In the genomic region with DNA sequence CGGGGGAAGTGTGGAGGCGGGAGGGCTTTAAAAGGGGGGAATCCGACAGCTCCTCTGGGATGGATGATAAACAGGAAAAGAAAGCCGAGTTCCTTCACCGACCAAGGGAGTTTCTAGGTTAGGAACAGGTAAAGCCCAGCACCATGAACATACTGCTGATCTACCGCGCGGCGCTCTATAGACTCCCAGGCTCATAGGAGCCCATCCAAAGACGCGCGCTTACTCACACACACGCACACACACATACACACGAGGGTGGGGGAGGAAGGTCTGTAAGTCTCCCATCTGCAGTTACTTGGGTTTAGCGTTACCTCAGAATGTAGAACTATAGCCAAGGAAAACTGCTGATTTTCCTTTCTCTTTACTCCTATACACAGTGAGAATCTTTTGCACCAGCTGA, we compare ENCODE assay signal across 14 cellular contexts. TPM values are rescaled to one million over a fixed set of nuclear protein-coding genes. Genes with fewer than 3 reads are reported as not detected.
DNase-seq lines count a peak whose midpoint lies in the region; ATAC-seq and TF ChIP-seq lines count a peak whose summit lies in the region.
"Had no signal": no experiment of that assay in that cellular context is flagged by ENCODE, and none has a peak within 500 bp of the region (broad histone marks: within the 10 kb centered on the region; RNA-seq: fewer than 3 reads in every experiment).

No MANE protein-coding gene starts in this region.

- no peaks in the 10 kb centered on the region for H3K9me3 ChIP-seq in breast epithelium
- no peaks in the 10 kb centered on the region for H3K9me3 ChIP-seq in lower lobe of right lung
- H3K9me3 ChIP-seq in transverse colon, result no peaks in the 10 kb centered on the region
- H3K9me3 ChIP-seq: HAP-1 had no signal

- CTCF ChIA-PET in MCF 10A (lab: Yijun Ruan, JAX), result interaction anchor here (1.4 kb wide), 1 partner anchor 1041 kb away, joined by 3 read pairs; no protein-coding TSS in a partner anchor

- H3K9me3 Mint-ChIP-seq in MCF 10A (ENCODE audit: unreplicated experiment), result peaks cover 8% of the 10 kb centered on the region
- H3K9me3 Mint-ChIP-seq in activated T-cell treated with anti-CD3 and anti-CD28 coated beads, Interleukin-2, amount 50 U/mL, for 24 hours, result peaks cover 6% of the 10 kb centered on the region
- H3K9me3 Mint-ChIP-seq: T-helper 1 cell treated with Interleukin-12 subunit alpha and Interleukin-12 subunit beta and Interleukin-4 antibody, amounts not matched to agents 30 μg/mL and 1 μg/mL, for 36 hours had no signal

- no peak for TF ChIP-seq POLR2A in breast epithelium (IDR thresholded peaks at IDR 0.05)
- no peak for TF ChIP-seq POLR2A in transverse colon (IDR thresholded peaks at IDR 0.05)

- no peaks in the 10 kb centered on the region for H3K36me3 Mint-ChIP-seq in MCF 10A (ENCODE audit: insufficient read depth, unreplicated experiment)
- no peaks in the 10 kb centered on the region for H3K36me3 Mint-ChIP-seq in activated T-cell treated with anti-CD3 and anti-CD28 coated beads, Interleukin-2, amount 50 U/mL, for 24 hours (ENCODE audit: low read depth)

- H3K36me3 ChIP-seq in breast epithelium (no peaks in the 10 kb centered on the region), lower lobe of right lung (no peaks in the 10 kb centered on the region), transverse colon (no peaks in the 10 kb centered on the region)
- H3K36me3 ChIP-seq: HAP-1 had no signal

- H3K27me3 Mint-ChIP-seq in MCF 10A (ENCODE audit: insufficient read depth, unreplicated experiment), result peaks cover 60% of the 10 kb centered on the region
- H3K27me3 Mint-ChIP-seq in activated T-cell treated with anti-CD3 and anti-CD28 coated beads, Interleukin-2, amount 50 U/mL, for 24 hours, result peaks cover 68% of the 10 kb centered on the region

- peaks cover 11% of the 10 kb centered on the region for H3K4me1 Mint-ChIP-seq in MCF 10A (ENCODE audit: insufficient read depth, unreplicated experiment)
- peaks cover 12% of the 10 kb centered on the region for H3K4me1 Mint-ChIP-seq in activated T-cell treated with anti-CD3 and anti-CD28 coated beads, Interleukin-2, amount 50 U/mL, for 24 hours (ENCODE audit: low read depth)

- ATAC-seq in lower lobe of right lung (peak; percentile 35 to 36), HG02973 (IDR thresholded peaks at IDR 0.05; ENCODE audit: unreplicated experiment) (no peak)

- H3K27ac ChIP-seq in breast epithelium, result no peak overlapping the region
- peak overlapping the region in 21 of 59 donors; percentile 10 to 92 (median 84) for H3K27ac ChIP-seq in dorsolateral prefrontal cortex
- no peak overlapping the region for H3K27ac ChIP-seq in lower lobe of right lung
- no peak overlapping the region for H3K27ac ChIP-seq in transverse colon

- H3K4me1 ChIP-seq in breast epithelium, result peaks cover 0 to 6% of the 10 kb centered on the region in 2 donors
- H3K4me1 ChIP-seq in lower lobe of right lung, result peaks cover 12% of the 10 kb centered on the region
- peaks cover 0 to 28% (median 17%) of the 10 kb centered on the region in 4 donors for H3K4me1 ChIP-seq in transverse colon
- H3K4me1 ChIP-seq: HAP-1 had no signal

- intact Hi-C loops in breast epithelium (cut with DNase I; ENCODE audit: low total_unique reads), result no loop called here
- intact Hi-C loops in MCF 10A (cut with micrococcal nuclease), result loop anchor here (5.0 to 10.0 kb wide), 4 partner anchors 303 to 1856 kb away; no protein-coding TSS in a partner anchor
- intact Hi-C loops in dorsolateral prefrontal cortex (cut with DNase I), result loop anchor here (5.0 to 10.0 kb wide), 6 partner anchors 244 to 1858 kb away; a partner anchor contains a TSS
- intact Hi-C loops in lower lobe of right lung (cut with DNase I), result no loop called here
- intact Hi-C loops in transverse colon (cut with DNase I; ENCODE audit: low total_unique reads), result no loop called here

- DNase-seq in breast epithelium (ENCODE audit: low spot score in 2 of 2) (no peak), MCF 10A (ENCODE audit: unreplicated experiment) (no peak), dorsolateral prefrontal cortex (peak in 8 of 10 donors; percentile 34 to 71 (median 50)), lower lobe of right lung (no peak), transverse colon (no peak), COR-L47 (lab: John Stamatoyannopoulos, UW) (no peak)
- no peak for DNase-seq in activated T-cell treated with anti-CD3 and anti-CD28 coated beads, Interleukin-2, amount 50 U/mL, for 24 hours
- DNase-seq: AML-193; Karpas-422; mammary epithelial cell; NK-92 treated with Interleukin-12 subunit alpha and Interleukin-12 subunit beta, amount 100 ng/mL, for 24 hours had no signal

- H3K27me3 ChIP-seq in breast epithelium, result peaks cover 0 to 29% of the 10 kb centered on the region in 2 donors
- peaks cover 0 to 33% (median 0%) of the 10 kb centered on the region in 45 donors for H3K27me3 ChIP-seq in dorsolateral prefrontal cortex
- peaks cover 49% of the 10 kb centered on the region for H3K27me3 ChIP-seq in lower lobe of right lung (ENCODE audit: low read depth)
- H3K27me3 ChIP-seq in transverse colon, result peaks cover 50% of the 10 kb centered on the region

- no peak overlapping the region for H3K4me3 Mint-ChIP-seq in MCF 10A (ENCODE audit: unreplicated experiment)
- no peak overlapping the region for H3K4me3 Mint-ChIP-seq in activated T-cell treated with anti-CD3 and anti-CD28 coated beads, Interleukin-2, amount 50 U/mL, for 24 hours
- H3K4me3 Mint-ChIP-seq: T-helper 1 cell treated with Interleukin-12 subunit alpha and Interleukin-12 subunit beta and Interleukin-4 antibody, amounts not matched to agents 30 μg/mL and 1 μg/mL, for 36 hours had no signal

- TF ChIP-seq EP300 in transverse colon (IDR thresholded peaks at IDR 0.05; ENCODE audit: low read depth), result no peak

- H3K4me3 ChIP-seq in breast epithelium (peak overlapping the region; percentile 46 to 68 (median 54)), dorsolateral prefrontal cortex (peak overlapping the region; percentile 13 to 79 (median 66)), lower lobe of right lung (no peak overlapping the region), transverse colon (peak overlapping the region in 3 of 4 donors; percentile 1 to 48 (median 38))
- H3K4me3 ChIP-seq: HAP-1 had no signal

- POLR2A ChIA-PET in MCF 10A (lab: Yijun Ruan, JAX), result no interaction called here

- in situ Hi-C loops in transverse colon (cut with MboI; ENCODE audit: low pct_ligation_motif_present in 1 of 4, low pct_unique_long_range_greater_than_20kb in 1 of 4, low sequenced_read_pairs in 3 of 4), result no loop called here

- TF ChIP-seq CTCF in breast epithelium (IDR thresholded peaks at IDR 0.05), result no peak
- no peak for TF ChIP-seq CTCF in MCF 10A (IDR thresholded peaks at IDR 0.05; ENCODE audit: unreplicated experiment)
- TF ChIP-seq CTCF in dorsolateral prefrontal cortex (IDR thresholded peaks at IDR 0.05 in 54 of 56, conservative IDR thresholded peaks at IDR 0.05 in 2 of 56; ENCODE audit: low read depth in 1 of 56, partially characterized antibody in 56 of 56), result no peak
- TF ChIP-seq CTCF in lower lobe of right lung (IDR thresholded peaks at IDR 0.05), result no peak
- no peak for TF ChIP-seq CTCF in transverse colon (IDR thresholded peaks at IDR 0.05)

- no peak overlapping the region for H3K27ac Mint-ChIP-seq in MCF 10A (ENCODE audit: low read depth, unreplicated experiment)
- no peak overlapping the region for H3K27ac Mint-ChIP-seq in activated T-cell treated with anti-CD3 and anti-CD28 coated beads, Interleukin-2, amount 50 U/mL, for 24 hours
- H3K27ac Mint-ChIP-seq: T-helper 1 cell treated with Interleukin-12 subunit alpha and Interleukin-12 subunit beta and Interleukin-4 antibody, amounts not matched to agents 30 μg/mL and 1 μg/mL, for 36 hours had no signal

- BruUV-seq in MCF 10A (replicated peaks; lab: Mats Ljungman, UMichigan), result no TSS peak

- WGBS in transverse colon (ENCODE audit: low coverage in 1 of 2), 2 donors, result 10 to 11% methylated on average over 6 to 15 of the region's 15 CpGs

RNA-seq across cellular contexts. Expression of a gene that starts 2.6 kb away (rescaled TPM):
- total RNA-seq in breast epithelium (10 to 100 TPM in 1 of 3 donors, 1 to 10 TPM in 1, under 1 TPM in 1; 0.33 to 10.7 (median 2.5) TPM), MCF 10A (2022) (not detected in 2 replicates), dorsolateral prefrontal cortex (100 to 1,000 TPM in 115 of 120 experiments, 10 to 100 TPM in 5; 52.8 to 305 (median 205) TPM), lower lobe of right lung (0.56 TPM), transverse colon (under 1 TPM in 2 of 4 donors, not detected in 2; 0.55 to 0.64 TPM)
- total RNA-seq: mammary epithelial cell had no signal

Comparison
In these comparisons a context has a peak if more than half of its experiments do, and no peak if none do; other contexts are left out.
1. intact Hi-C loops: an anchor here in MCF 10A (5.0 to 10.0 kb wide) and dorsolateral prefrontal cortex (5.0 to 10.0 kb wide); none called in breast epithelium, lower lobe of right lung and transverse colon.
2. DNase-seq: peak in dorsolateral prefrontal cortex (8 of 10); none in breast epithelium (0 of 2), MCF 10A (single experiment), lower lobe of right lung (single experiment), transverse colon (single experiment), COR-L47 (single experiment) and activated T-cell treated with anti-CD3 and anti-CD28 coated beads, Interleukin-2, amount 50 U/mL, for 24 hours (single experiment).
3. RNA of a gene that starts 2.6 kb away (total RNA-seq): 52.8 to 305 TPM in dorsolateral prefrontal cortex; 0.33 to 10.7 TPM in breast epithelium, 0.56 TPM in lower lobe of right lung (single experiment), 0.55 to 0.64 TPM in transverse colon and not detected in MCF 10A; every median in the first group is over 4 times any median in the second.